8 cellular contexts compared by ENCODE assay signal in genomic region chr17:75457047-75457654, GRCh38. TPM values are rescaled to one million over a fixed set of nuclear protein-coding genes. Genes with fewer than 3 reads are reported as not detected.
DNase-seq lines count a peak whose midpoint lies in the region; ATAC-seq, FAIRE-seq and TF ChIP-seq lines count a peak whose summit lies in the region.

No MANE protein-coding gene starts in this region.

- H3K9me3 Mint-ChIP-seq in osteocyte (ENCODE audit: unreplicated experiment): no peaks in the 10 kb centered on the region

- peak in 3 of 4 donors; percentile 11 to 38 (median 32) for ATAC-seq in heart left ventricle

- WGBS in heart left ventricle, 4 donors: 0 to 1% (median 1%) methylated on average over 28 to 38 of the region's 38 CpGs

- peaks cover 26% of the 10 kb centered on the region for H3K4me1 Mint-ChIP-seq in osteocyte (ENCODE audit: unreplicated experiment)

- no peaks in the 10 kb centered on the region for H3K36me3 ChIP-seq in heart left ventricle

- no peaks in the 10 kb centered on the region for H3K27me3 Mint-ChIP-seq in osteocyte (ENCODE audit: unreplicated experiment)

- peak overlapping the region; percentile 97 for H3K27ac Mint-ChIP-seq in osteocyte (ENCODE audit: unreplicated experiment)

- H3K4me1 ChIP-seq in heart left ventricle: peaks cover 0 to 46% (median 25%) of the 10 kb centered on the region in 12 donors

- intact Hi-C loops in heart left ventricle (cut with DNase I): loop anchor here in 4 of 10 donors (5.0 to 10.0 kb wide), 4 partner anchors 45 to 60 kb away; partner anchors contain the start of genes CASKIN2 (in 3 of the 4) and TSEN54 (in 3 of the 4)

- DNase-seq in activated CD4-positive, alpha-beta T cell treated with anti-CD3 and anti-CD28 coated beads for 4 hours: peak; percentile 2 to 3
- no peak for DNase-seq in activated CD4-positive, alpha-beta T cell treated with anti-CD3 and anti-CD28 coated beads for 1 hour
- DNase-seq in NCI-H446 treated with DMSO at 0.1 percent for 48 hours (lab: John Stamatoyannopoulos, UW): peak; percentile 54
- DNase-seq in activated naive CD4-positive, alpha-beta T cell treated with anti-CD3 and anti-CD28 coated beads, Interleukin-2, amount 50 U/mL, for 16 hours: peak; percentile 13
- peak in 3 of 5 donors; percentile 37 to 47 (median 47) for DNase-seq in heart left ventricle
- peak; percentile 86 for DNase-seq in osteocyte (ENCODE audit: extremely low spot score, unreplicated experiment)
- no peak for DNase-seq in effector CD8-positive, alpha-beta T cell (lab: John Stamatoyannopoulos, UW)
- DNase-seq in GM12891 (ENCODE audit: insufficient read length, low spot score): no peak

- TF ChIP-seq CTCF in heart left ventricle (IDR thresholded peaks at IDR 0.05): no peak
- no peak for TF ChIP-seq CTCF in osteocyte (IDR thresholded peaks at IDR 0.05)

- H3K4me3 Mint-ChIP-seq in osteocyte (ENCODE audit: unreplicated experiment): peak overlapping the region; percentile 91

- no peak for FAIRE-seq in GM12891 (lab: Jason Lieb, UNC)

- peak overlapping the region; percentile 80 to 96 (median 86) for H3K4me3 ChIP-seq in heart left ventricle

- no peak for TF ChIP-seq POLR2A in heart left ventricle (IDR thresholded peaks at IDR 0.05)
- no peak for TF ChIP-seq POLR2A in GM12891 (IDR thresholded peaks at IDR 0.05; ENCODE audit: low read depth, low read length)

- H3K36me3 Mint-ChIP-seq in osteocyte (ENCODE audit: unreplicated experiment): no peaks in the 10 kb centered on the region

- H3K9me3 ChIP-seq in heart left ventricle: no peaks in the 10 kb centered on the region

- H3K27me3 ChIP-seq in heart left ventricle: no peaks in the 10 kb centered on the region

- H3K27ac ChIP-seq in heart left ventricle: peak overlapping the region; percentile 37 to 95 (median 90)

TF ChIP-seq in GM12891, 5 proteins besides CTCF, POLR2A, EP300 and RAD21:
- TF ChIP-seq SPI1 (IDR thresholded peaks at IDR 0.05; ENCODE audit: low read depth, low read length): no peak
- TF ChIP-seq PAX5 (IDR thresholded peaks at IDR 0.05; ENCODE audit: insufficient read depth, low read length, severe bottlenecking): no peak
- no peak for TF ChIP-seq POLR2AphosphoS5 (IDR thresholded peaks at IDR 0.05; ENCODE audit: low read depth, low read length)
- TF ChIP-seq TAF1 (IDR thresholded peaks at IDR 0.05; ENCODE audit: low read depth, low read length): no peak
- TF ChIP-seq POU2F2 (IDR thresholded peaks at IDR 0.05; ENCODE audit: low read depth, low read length): no peak
TF ChIP-seq in GM12891: peak in this region for 0.

RNA-seq across cellular contexts. Expression of gene TMEM94, which starts 0.7 kb away (rescaled TPM):
- 100 to 1,000 TPM in 1 of 9 donors, 10 to 100 TPM in 8; 35.7 to 130 (median 52.7) TPM for total RNA-seq in heart left ventricle
- polyA plus RNA-seq in heart left ventricle: 10 to 100 TPM; 34.1 to 35.0 TPM
- 71.2 and 78.4 TPM in 2 replicates for total RNA-seq in osteocyte
- 28.4 TPM for polyA plus RNA-seq in GM12891 (2012; ENCODE audit: low read depth, missing spikeins)

RNA-seq across cellular contexts. Expression of gene GRB2, which starts 51.7 kb away (rescaled TPM):
- total RNA-seq in heart left ventricle (100 to 1,000 TPM in 2 of 9 donors, 10 to 100 TPM in 7; 37.2 to 145 (median 67.7) TPM), osteocyte (59.1 and 61.8 TPM in 2 replicates)
- 10 to 100 TPM; 24.5 to 68.2 TPM for polyA plus RNA-seq in heart left ventricle
- polyA plus RNA-seq in GM12891 (2012; ENCODE audit: low read depth, missing spikeins): 114 TPM

RNA-seq across cellular contexts. Expression of gene CASKIN2, which starts 58.2 kb away (rescaled TPM):
- total RNA-seq in heart left ventricle (10 to 100 TPM; 27.1 to 51.2 (median 39.3) TPM), osteocyte (28.1 and 32.6 TPM in 2 replicates)
- 10 to 100 TPM; 19.5 to 23.2 TPM for polyA plus RNA-seq in heart left ventricle
- 0.04 TPM for polyA plus RNA-seq in GM12891 (2012; ENCODE audit: low read depth, missing spikeins)

RNA-seq across cellular contexts. Expression of gene TSEN54, which starts 59.2 kb away (rescaled TPM):
- total RNA-seq in heart left ventricle (10 to 100 TPM in 2 of 9 donors, 1 to 10 TPM in 7; 4.0 to 11.6 (median 7.1) TPM), osteocyte (12.6 and 23.3 TPM in 2 replicates)
- 10 to 100 TPM in 1 of 2 donors, 1 to 10 TPM in 1; 9.4 to 12.4 TPM for polyA plus RNA-seq in heart left ventricle
- 18.0 TPM for polyA plus RNA-seq in GM12891 (2012; ENCODE audit: low read depth, missing spikeins)

Comparison
In these comparisons a context has a peak if more than half of its experiments do, and no peak if none do; other contexts are left out.
1. DNase-seq: peak in activated CD4-positive, alpha-beta T cell treated with anti-CD3 and anti-CD28 coated beads for 4 hours (2 of 2), NCI-H446 treated with DMSO at 0.1 percent for 48 hours (single experiment), activated naive CD4-positive, alpha-beta T cell treated with anti-CD3 and anti-CD28 coated beads, Interleukin-2, amount 50 U/mL, for 16 hours (single experiment), heart left ventricle (3 of 5) and osteocyte (single experiment); none in activated CD4-positive, alpha-beta T cell treated with anti-CD3 and anti-CD28 coated beads for 1 hour (single experiment), effector CD8-positive, alpha-beta T cell (single experiment) and GM12891 (single experiment).